ENCODE assay signal across 21 cellular contexts in genomic region chr10:51260376-51260775, GRCh38.
A peak's percentile ranks its signal among the peaks of the same experiment; 100 is the strongest.
DNase-seq lines count a peak whose midpoint lies in the region; TF ChIP-seq lines count a peak whose summit lies in the region.
"Had no signal": no experiment of that assay in that cellular context is flagged by ENCODE, and none has a peak within 500 bp of the region (broad histone marks: within the 10 kb centered on the region; RNA-seq: fewer than 3 reads in every experiment).

No MANE protein-coding gene starts in this region.

- no peaks in the 10 kb centered on the region for H3K79me1 ChIP-seq in mesenchymal stem cell (replicated peaks; ENCODE audit: low read length, poor library complexity, severe bottlenecking)

- no peak overlapping the region for H2BK15ac ChIP-seq in mesenchymal stem cell (ENCODE audit: low read depth, poor library complexity, severe bottlenecking)

- no peak overlapping the region for H2BK120ac ChIP-seq in mesenchymal stem cell (ENCODE audit: low read depth, low read length)

- H3K27ac ChIP-seq in mesenchymal stem cell (ENCODE audit: low read length, poor library complexity, severe bottlenecking) = no peak overlapping the region
- H3K27ac ChIP-seq: A549 had no signal

- TF ChIP-seq POLR2A in lower leg skin (IDR thresholded peaks at IDR 0.05) = no peak

- no peak overlapping the region for H3K4me2 ChIP-seq in mesenchymal stem cell (ENCODE audit: low read length, poor library complexity, severe bottlenecking)
- H3K4me2 ChIP-seq: A549 had no signal

- no peak overlapping the region for H3K23ac ChIP-seq in mesenchymal stem cell (ENCODE audit: low read length in 2 of 2)

- no peak overlapping the region for H2AK5ac ChIP-seq in mesenchymal stem cell (ENCODE audit: low read length, severe bottlenecking)

- DNase-seq in GM03348 (ENCODE audit: low spot score) (peak; percentile 12), choroid plexus epithelial cell (ENCODE audit: low read depth) (peak; percentile 13), fibroblast of gingiva (ENCODE audit: low read depth) (peak; percentile 76), mesenchymal stem cell (no peak), NCI-H2171 (lab: John Stamatoyannopoulos, UW) (no peak), lower leg skin (ENCODE audit: low spot score in 2 of 2) (no peak), T-helper 2 cell (no peak), SKM-1 (lab: John Stamatoyannopoulos, UW; ENCODE audit: unreplicated experiment) (no peak)
- DNase-seq: 8988T; ACHN; C1 segment of cervical spinal cord; Calu3; CD4-positive, alpha-beta memory T cell; COR-L47; DMS53; DMS79 treated with DMSO at 0.1 percent for 48 hours; GF-D8; GOT3; H7; HCEC 1CT had no signal

- H2BK12ac ChIP-seq in mesenchymal stem cell (ENCODE audit: low read length in 2 of 2) = no peak overlapping the region

- no peak overlapping the region for H3K14ac ChIP-seq in mesenchymal stem cell (ENCODE audit: low read length in 2 of 2)

- H3K4me3 ChIP-seq in choroid plexus epithelial cell (ENCODE audit: low read depth, low read length) (no peak overlapping the region), mesenchymal stem cell (ENCODE audit: insufficient read depth in 1 of 2, low read depth in 1 of 2, low read length in 2 of 2) (no peak overlapping the region), lower leg skin (ENCODE audit: low read depth, poor library complexity, severe bottlenecking) (no peak overlapping the region)
- H3K4me3 ChIP-seq: A549 had no signal

- no peak overlapping the region for H2BK5ac ChIP-seq in mesenchymal stem cell (ENCODE audit: low read depth, low read length, poor library complexity, severe bottlenecking)

- no peak overlapping the region for H4K8ac ChIP-seq in mesenchymal stem cell (ENCODE audit: low read length)

- peak overlapping the region; percentile 48 for H3K9ac ChIP-seq in mesenchymal stem cell (ENCODE audit: low read length)

- H3K36me3 ChIP-seq in mesenchymal stem cell (ENCODE audit: control insufficient read depth in 1 of 2, insufficient read depth in 2 of 2, low read depth in 1 of 2, low read length in 2 of 2) = no peaks in the 10 kb centered on the region

- H3K18ac ChIP-seq in mesenchymal stem cell (ENCODE audit: low read depth in 1 of 2, low read length in 2 of 2) = no peak overlapping the region

- no peaks in the 10 kb centered on the region for H3K4me1 ChIP-seq in mesenchymal stem cell (ENCODE audit: control insufficient read depth, insufficient read depth, low read depth, low read length)
- H3K4me1 ChIP-seq: A549 had no signal

- TF ChIP-seq CTCF in choroid plexus epithelial cell (conservative IDR thresholded peaks at IDR 0.05; ENCODE audit: low read depth, low read length) (no peak), lower leg skin (IDR thresholded peaks at IDR 0.05) (no peak)

- no peak overlapping the region for H2AFZ ChIP-seq in mesenchymal stem cell (ENCODE audit: low read depth, low read length)

- WGBS in mesenchymal stem cell = 100% methylated on average over 1 of the region's 2 CpGs
- 84 to 89% methylated on average over 2 of the region's 2 CpGs for WGBS in lower leg skin, 2 donors

- no peaks in the 10 kb centered on the region for H3K9me3 ChIP-seq in mesenchymal stem cell (ENCODE audit: control insufficient read depth, low read length)
- H3K9me3 ChIP-seq: A549 had no signal

- no peaks in the 10 kb centered on the region for H3K27me3 ChIP-seq in mesenchymal stem cell (ENCODE audit: control insufficient read depth in 1 of 2, insufficient read depth in 1 of 2, low read length in 2 of 2)

- intact Hi-C loops in lower leg skin (cut with DNase I; ENCODE audit: low total_unique reads) = no loop called here

- H3K4ac ChIP-seq in mesenchymal stem cell (ENCODE audit: low read depth in 1 of 2, low read length in 2 of 2) = no peak overlapping the region

- no peak overlapping the region for H4K91ac ChIP-seq in mesenchymal stem cell (ENCODE audit: low read length)

Comparison
In these comparisons a context has a peak if more than half of its experiments do, and no peak if none do; other contexts are left out.
1. DNase-seq: peak in GM03348 (single experiment), choroid plexus epithelial cell (single experiment) and fibroblast of gingiva (single experiment); none in mesenchymal stem cell (single experiment), NCI-H2171 (single experiment), lower leg skin (0 of 2), T-helper 2 cell (0 of 5) and SKM-1 (single experiment).